Comparison of ENCODE assay signal across 19 cellular contexts in the genomic region with DNA sequence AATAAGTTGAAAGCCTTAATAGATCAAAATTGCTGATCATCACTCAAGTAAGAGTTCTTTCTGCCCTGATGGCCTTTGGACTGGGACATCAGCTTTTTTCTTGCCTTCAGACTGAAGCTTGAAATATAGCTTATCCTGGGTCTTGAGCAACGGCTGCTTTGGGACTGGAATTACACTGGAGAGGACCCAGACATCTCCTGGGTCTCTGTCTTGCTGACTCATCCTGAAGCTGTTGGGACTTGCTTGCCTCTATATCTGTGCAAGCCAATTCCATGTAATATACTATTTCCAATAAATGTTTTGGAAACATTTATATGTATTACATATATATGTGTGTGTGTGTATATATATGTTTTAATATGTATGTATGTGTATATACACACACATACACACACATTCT.
"Had no signal": no experiment of that assay in that cellular context is flagged by ENCODE, and none has a peak within 500 bp of the region (broad histone marks: within the 10 kb centered on the region; RNA-seq: fewer than 3 reads in every experiment).

No MANE protein-coding gene starts in this region.

- H3K4me1 Mint-ChIP-seq: naive thymus-derived CD8-positive, alpha-beta T cell had no signal

- H3K36me3 ChIP-seq: colonic mucosa, heart left ventricle, neutrophil, right lobe of liver, spleen, tibial nerve, upper lobe of right lung, vagina had no signal

- H3K9me3 ChIP-seq: colonic mucosa, neutrophil, right lobe of liver, testis, upper lobe of right lung, vagina had no signal

- H3K4me3 Mint-ChIP-seq: naive thymus-derived CD8-positive, alpha-beta T cell had no signal

- H3K27ac ChIP-seq: colonic mucosa, neutrophil, psoas muscle, right lobe of liver, spleen, testis, upper lobe of right lung had no signal

- H3K36me3 Mint-ChIP-seq: naive thymus-derived CD8-positive, alpha-beta T cell had no signal

- H3K4me1 ChIP-seq: colonic mucosa, psoas muscle, right lobe of liver, spleen, testis, upper lobe of right lung had no signal

- H3K27me3 ChIP-seq: colonic mucosa, heart left ventricle, neutrophil, right lobe of liver, spleen, testis, tibial nerve, upper lobe of right lung, vagina had no signal

- DNase-seq: colonic mucosa; dermis blood vessel endothelial cell; erythroblast; heart left ventricle; hippocampal formation; naive thymus-derived CD8-positive, alpha-beta T cell; psoas muscle; retina; right lobe of liver; spleen; stimulated activated CD4-positive, alpha-beta T cell treated with anti-CD3 and anti-CD28 coated beads, Interleukin-15, amount 100 ng/mL, for 24 hours; stimulated activated CD4-positive, alpha-beta T cell treated with anti-CD3 and anti-CD28 coated beads, Interleukin-1b, Interleukin-23, amount 100 ng/mL, for 48 hours; stimulated activated naive CD8-positive, alpha-beta T cell treated with anti-CD3 and anti-CD28 coated beads, Interleukin-15, Interleukin-2, amounts not matched to agents 100 U/mL and 50 U/mL, for 24 hours; testis; upper lobe of right lung had no signal

- ATAC-seq: naive thymus-derived CD8-positive, alpha-beta T cell; psoas muscle; right lobe of liver; stimulated activated naive CD8-positive, alpha-beta T cell treated with anti-CD3 and anti-CD28 coated beads, Interleukin-15, Interleukin-2, amounts not matched to agents 100 U/mL and 50 U/mL, for 24 hours; upper lobe of right lung had no signal

- FAIRE-seq: frontal cortex had no signal

- H3K4me3 ChIP-seq: colonic mucosa, heart left ventricle, psoas muscle, right lobe of liver, spleen, testis, tibial nerve, upper lobe of right lung, vagina had no signal
